Comparison of ENCODE assay signal across 8 cellular contexts in genomic region chr16:68084504-68085258, GRCh38. TPM values are rescaled to one million over a fixed set of nuclear protein-coding genes. Genes with fewer than 3 reads are reported as not detected.
A peak's percentile ranks its signal among the peaks of the same experiment; 100 is the strongest.
DNase-seq lines count a peak whose midpoint lies in the region; ATAC-seq and TF ChIP-seq lines count a peak whose summit lies in the region.

No MANE protein-coding gene starts in this region.

- TF ChIP-seq CTCF in foreskin keratinocyte (conservative IDR thresholded peaks at IDR 0.05): no peak
- no peak for TF ChIP-seq CTCF in neural progenitor cell (IDR thresholded peaks at IDR 0.05)

- H3K9me3 ChIP-seq in neural progenitor cell (ENCODE audit: low read depth): no peaks in the 10 kb centered on the region
- H3K9me3 ChIP-seq in subcutaneous abdominal adipose tissue (ENCODE audit: control insufficient read depth in 5 of 5, low read length in 5 of 5): no peaks in the 10 kb centered on the region

- peaks cover 3% of the 10 kb centered on the region for H3K27me3 Mint-ChIP-seq in neural progenitor cell (ENCODE audit: insufficient read depth, low read depth)

- peaks cover 43% of the 10 kb centered on the region for H3K79me2 ChIP-seq in neural progenitor cell (ENCODE audit: low read depth)

- ATAC-seq in GM21529 (IDR thresholded peaks at IDR 0.05; ENCODE audit: unreplicated experiment) (peak; percentile 58), foreskin keratinocyte (peak; percentile 47)

- H3K9ac ChIP-seq in neural progenitor cell: peak overlapping the region; percentile 11
- H3K9ac ChIP-seq in subcutaneous abdominal adipose tissue (ENCODE audit: low read length in 5 of 5): peak overlapping the region; percentile 85 to 96 (median 88)

- H3K4me1 Mint-ChIP-seq in neural progenitor cell: peaks cover 21% of the 10 kb centered on the region

- TF ChIP-seq POLR2A in Raji (IDR thresholded peaks at IDR 0.05; ENCODE audit: insufficient read depth, low read depth, low read length): peak; percentile 80

- H3K9me3 Mint-ChIP-seq in neural progenitor cell: no peaks in the 10 kb centered on the region

- H3K4me1 ChIP-seq in foreskin keratinocyte: no peaks in the 10 kb centered on the region
- H3K4me1 ChIP-seq in neural progenitor cell: peaks cover 21% of the 10 kb centered on the region
- peaks cover 12 to 69% (median 67%) of the 10 kb centered on the region in 5 donors for H3K4me1 ChIP-seq in subcutaneous abdominal adipose tissue (ENCODE audit: control insufficient read depth in 5 of 5, insufficient read depth in 5 of 5, low read length in 5 of 5)

- peak overlapping the region; percentile 87 for H3K4me3 Mint-ChIP-seq in neural progenitor cell

- DNase-seq in DMS53 treated with DMSO at 0.1 percent for 48 hours (lab: John Stamatoyannopoulos, UW; ENCODE audit: unreplicated experiment) (peak; percentile 39), activated gamma-delta T cell treated with Interleukin-2 at 50 U/mL for 16 hours (peak; percentile 81), foreskin keratinocyte (peak; percentile 42 to 73), neural progenitor cell (ENCODE audit: low spot score) (peak; percentile 93)
- peak; percentile 92 for DNase-seq in Jurkat, Clone E6-1 (ENCODE audit: low read depth, low spot score)

- peak overlapping the region; percentile 98 for H3K27ac Mint-ChIP-seq in neural progenitor cell

- H3K27me3 ChIP-seq in foreskin keratinocyte (no peaks in the 10 kb centered on the region), neural progenitor cell (no peaks in the 10 kb centered on the region), subcutaneous abdominal adipose tissue (ENCODE audit: control insufficient read depth in 5 of 5, insufficient read depth in 4 of 5, low read length in 5 of 5) (no peaks in the 10 kb centered on the region)

- H3K36me3 ChIP-seq in neural progenitor cell (no peaks in the 10 kb centered on the region), subcutaneous abdominal adipose tissue (ENCODE audit: control insufficient read depth in 5 of 5, insufficient read depth in 5 of 5, low read length in 5 of 5) (no peaks in the 10 kb centered on the region)

- peak overlapping the region; percentile 79 for H3K4me3 ChIP-seq in Jurkat, Clone E6-1 (ENCODE audit: low read length)
- H3K4me3 ChIP-seq in neural progenitor cell (peak overlapping the region; percentile 52), subcutaneous abdominal adipose tissue (ENCODE audit: low read depth in 1 of 5, low read length in 5 of 5) (peak overlapping the region; percentile 70 to 98 (median 81))

- H4K20me1 ChIP-seq in neural progenitor cell (ENCODE audit: low read depth): peaks cover 32% of the 10 kb centered on the region

- peak overlapping the region; percentile 74 for H3K4me2 ChIP-seq in neural progenitor cell

- H2AFZ ChIP-seq in neural progenitor cell (replicated peaks): peak overlapping the region; percentile 45

- peaks cover 30% of the 10 kb centered on the region for H3F3A ChIP-seq in neural progenitor cell (ENCODE audit: low read depth)

- no peaks in the 10 kb centered on the region for H3K36me3 Mint-ChIP-seq in neural progenitor cell

- no peak overlapping the region for H3K27ac ChIP-seq in foreskin keratinocyte
- H3K27ac ChIP-seq in neural progenitor cell: peak overlapping the region; percentile 76
- H3K27ac ChIP-seq in subcutaneous abdominal adipose tissue (ENCODE audit: low read depth, low read length): peak overlapping the region; percentile 97

RNA-seq across cellular contexts. Expression of gene NFATC3, which starts 0.5 kb away (rescaled TPM):
- 29.8 TPM for polyA plus RNA-seq in Jurkat, Clone E6-1 (2012; ENCODE audit: insufficient read depth, insufficient read length)
- total RNA-seq in foreskin keratinocyte (17.3 and 17.6 TPM in 2 replicates), neural progenitor cell (ENCODE audit: low replicate concordance) (34.2 and 43.1 TPM in 2 replicates)
- polyA plus RNA-seq in foreskin keratinocyte: 5.6 and 6.7 TPM in 2 replicates

Comparison
In these comparisons a context has a peak if more than half of its experiments do, and no peak if none do; other contexts are left out.
1. DNase-seq: peak in every context shown above with its lines; median percentile 93 in neural progenitor cell; 92 in Jurkat, Clone E6-1; 81 in activated gamma-delta T cell treated with Interleukin-2 at 50 U/mL for 16 hours; 58 in foreskin keratinocyte; 39 in DMS53 treated with DMSO at 0.1 percent for 48 hours.